ENCODE assay signal across 15 cellular contexts in genomic region chr15:69748131-69748530, GRCh38.
"Had no signal": no experiment of that assay in that cellular context is flagged by ENCODE, and none has a peak within 500 bp of the region (broad histone marks: within the 10 kb centered on the region; RNA-seq: fewer than 3 reads in every experiment).

No MANE protein-coding gene starts in this region.

- ATAC-seq: left colon, lower lobe of right lung had no signal

- H3K4me3 Mint-ChIP-seq: activated B cell treated with CpG ODN at 0.5 μM for 24 hours; activated naive CD8-positive, alpha-beta T cell; nephron; stimulated activated naive CD8-positive, alpha-beta T cell treated with anti-CD3 and anti-CD28 coated beads, Interleukin-15, Interleukin-2, amounts not matched to agents 100 ng/mL and 50 ng/mL, for 24 hours had no signal

- H3K27ac Mint-ChIP-seq: activated B cell treated with CpG ODN at 0.5 μM for 24 hours; activated naive CD8-positive, alpha-beta T cell; stimulated activated naive CD8-positive, alpha-beta T cell treated with anti-CD3 and anti-CD28 coated beads, Interleukin-15, Interleukin-2, amounts not matched to agents 100 ng/mL and 50 ng/mL, for 24 hours had no signal

- H3K36me3 Mint-ChIP-seq: activated naive CD8-positive, alpha-beta T cell had no signal

- DNase-seq: activated B cell treated with CpG ODN at 0.5 μM for 24 hours; activated CD4-positive, alpha-beta T cell treated with anti-CD3 and anti-CD28 coated beads, Interleukin-2, amount 50 U/mL, for 1 hour; dermis blood vessel endothelial cell; effector memory CD4-positive, alpha-beta T cell; esophagus squamous epithelium; islet precursor cell; left colon; lower lobe of right lung; T-helper 1 cell; T-helper 9 cell; transverse colon; uterus had no signal
